ENCODE assay signal across 20 cellular contexts in the genomic region with DNA sequence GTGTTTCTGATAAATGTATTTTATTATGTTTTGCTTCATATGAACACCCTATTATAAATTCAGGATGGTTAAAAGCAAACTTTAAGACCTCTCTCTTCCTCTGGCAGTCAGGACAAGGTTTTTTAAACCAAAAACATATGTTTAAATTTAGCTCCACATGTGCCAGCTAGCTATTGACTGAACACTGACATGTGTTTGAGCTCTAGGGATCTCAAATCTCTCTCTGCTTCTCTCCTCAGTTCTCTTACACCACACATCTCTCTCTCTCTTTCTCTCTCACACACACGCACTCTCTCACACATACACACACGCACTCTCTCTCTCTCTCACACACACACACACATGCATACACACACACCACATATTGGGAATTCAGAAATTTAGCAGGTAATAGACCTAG.
"Had no signal": no experiment of that assay in that cellular context is flagged by ENCODE, and none has a peak within 500 bp of the region (broad histone marks: within the 10 kb centered on the region; RNA-seq: fewer than 3 reads in every experiment).

No MANE protein-coding gene starts in this region.

- DNase-seq: effector CD8-positive, alpha-beta T cell; heart left ventricle; hippocampal formation; mammary epithelial cell; midbrain; occipital lobe; pancreas; stimulated activated CD4-positive, alpha-beta T cell treated with anti-CD3 and anti-CD28 coated beads, Interleukin-4, amount 100 ng/mL, for 1 hour; stimulated activated CD8-positive, alpha-beta memory T cell treated with anti-CD3 and anti-CD28 coated beads, Interleukin-4, amount 100 ng/mL, for 48 hours; tibial artery; upper lobe of right lung had no signal

- H3K36me3 ChIP-seq: heart left ventricle, neural progenitor cell, tibial artery, upper lobe of right lung, vagina had no signal

- H3K9ac ChIP-seq: neural progenitor cell had no signal

- H3K36me3 Mint-ChIP-seq: natural killer cell treated with Interleukin-12 subunit alpha and Interleukin-12 subunit beta and Interleukin-15 and Interleukin-18, amount 100 ng/mL, for 72 hours; neural progenitor cell; stimulated activated effector memory CD8-positive, alpha-beta T cell treated with anti-CD3 and anti-CD28 coated beads, Interleukin-12 subunit alpha, Interleukin-12 subunit beta, amount 100 ng/mL, for 72 hours had no signal

- H3K27ac ChIP-seq: coronary artery, heart left ventricle, neural progenitor cell, pancreas, tibial artery, upper lobe of right lung, vagina had no signal

- H3K4me3 ChIP-seq: coronary artery, heart left ventricle, neural progenitor cell, pancreas, tibial artery, upper lobe of right lung, vagina had no signal

- H3K27ac Mint-ChIP-seq: natural killer cell treated with Interleukin-12 subunit alpha and Interleukin-12 subunit beta and Interleukin-15 and Interleukin-18, amount 100 ng/mL, for 72 hours; neural progenitor cell; progenitor cell of endocrine pancreas; stimulated activated effector memory CD8-positive, alpha-beta T cell treated with anti-CD3 and anti-CD28 coated beads, Interleukin-12 subunit alpha, Interleukin-12 subunit beta, amount 100 ng/mL, for 72 hours; stimulated activated naive CD8-positive, alpha-beta T cell treated with anti-CD3 and anti-CD28 coated beads, Interleukin-15, Interleukin-2, amounts not matched to agents 100 ng/mL and 50 ng/mL, for 24 hours had no signal

- H3K4me1 Mint-ChIP-seq: neural progenitor cell; stimulated activated effector memory CD8-positive, alpha-beta T cell treated with anti-CD3 and anti-CD28 coated beads, Interleukin-12 subunit alpha, Interleukin-12 subunit beta, amount 100 ng/mL, for 72 hours had no signal

- H3K27me3 ChIP-seq: heart left ventricle, neural progenitor cell, pancreas, tibial artery, upper lobe of right lung, vagina had no signal

- ATAC-seq: heart left ventricle; left lobe of liver; natural killer cell treated with Interleukin-12 subunit alpha and Interleukin-12 subunit beta and Interleukin-15 and Interleukin-18, amount 100 ng/mL, for 72 hours; pancreas; right cardiac atrium; stimulated activated effector memory CD8-positive, alpha-beta T cell treated with anti-CD3 and anti-CD28 coated beads, Interleukin-12 subunit alpha, Interleukin-12 subunit beta, amount 100 ng/mL, for 72 hours; upper lobe of right lung had no signal

- H3K4me3 Mint-ChIP-seq: natural killer cell treated with Interleukin-12 subunit alpha and Interleukin-12 subunit beta and Interleukin-15 and Interleukin-18, amount 100 ng/mL, for 72 hours; neural progenitor cell; stimulated activated effector memory CD8-positive, alpha-beta T cell treated with anti-CD3 and anti-CD28 coated beads, Interleukin-12 subunit alpha, Interleukin-12 subunit beta, amount 100 ng/mL, for 72 hours; stimulated activated naive CD8-positive, alpha-beta T cell treated with anti-CD3 and anti-CD28 coated beads, Interleukin-15, Interleukin-2, amounts not matched to agents 100 ng/mL and 50 ng/mL, for 24 hours had no signal

- H3K4me1 ChIP-seq: heart left ventricle, pancreas, tibial artery, upper lobe of right lung, vagina had no signal

- H3K9me3 ChIP-seq: heart left ventricle, pancreas, tibial artery, upper lobe of right lung, vagina had no signal

- H3K27me3 Mint-ChIP-seq: natural killer cell treated with Interleukin-12 subunit alpha and Interleukin-12 subunit beta and Interleukin-15 and Interleukin-18, amount 100 ng/mL, for 72 hours; progenitor cell of endocrine pancreas; stimulated activated naive CD8-positive, alpha-beta T cell treated with anti-CD3 and anti-CD28 coated beads, Interleukin-15, Interleukin-2, amounts not matched to agents 100 ng/mL and 50 ng/mL, for 24 hours had no signal

- H3K9me3 Mint-ChIP-seq: natural killer cell treated with Interleukin-12 subunit alpha and Interleukin-12 subunit beta and Interleukin-15 and Interleukin-18, amount 100 ng/mL, for 72 hours; neural progenitor cell; stimulated activated effector memory CD8-positive, alpha-beta T cell treated with anti-CD3 and anti-CD28 coated beads, Interleukin-12 subunit alpha, Interleukin-12 subunit beta, amount 100 ng/mL, for 72 hours; stimulated activated naive CD8-positive, alpha-beta T cell treated with anti-CD3 and anti-CD28 coated beads, Interleukin-15, Interleukin-2, amounts not matched to agents 100 ng/mL and 50 ng/mL, for 24 hours had no signal

- H3K4me2 ChIP-seq: neural progenitor cell had no signal

- H2AFZ ChIP-seq: neural progenitor cell had no signal
